15 cellular contexts compared by ENCODE assay signal in genomic region chr17:76686538-76687277, GRCh38. TPM values are rescaled to one million over a fixed set of nuclear protein-coding genes. Genes with fewer than 3 reads are reported as not detected.
DNase-seq lines count a peak whose midpoint lies in the region.
"Had no signal": no experiment of that assay in that cellular context is flagged by ENCODE, and none has a peak within 500 bp of the region (broad histone marks: within the 10 kb centered on the region; RNA-seq: fewer than 3 reads in every experiment).

No MANE protein-coding gene starts in this region.

- H3K4me1 ChIP-seq in BLaER1: peaks cover 92% of the 10 kb centered on the region
- H3K4me1 ChIP-seq: HAP-1 had no signal

- H3K9me3 ChIP-seq in BLaER1: no peaks in the 10 kb centered on the region
- H3K9me3 ChIP-seq: HAP-1 had no signal

- DNase-seq in islet precursor cell (peak; percentile 73), renal cortical epithelial cell (ENCODE audit: low read depth) (peak; percentile 35), DMS153 (lab: John Stamatoyannopoulos, UW) (no peak), T1000 (lab: John Stamatoyannopoulos, UW) (no peak), AML-193 (lab: John Stamatoyannopoulos, UW) (no peak)
- no peak for DNase-seq in stimulated activated CD4-positive, alpha-beta T cell treated with anti-CD3 and anti-CD28 coated beads, Interleukin-2, amount 100 ng/mL, for 24 hours
- DNase-seq: activated CD4-positive, alpha-beta T cell treated with anti-CD3 and anti-CD28 coated beads for 1 hour; activated T-cell treated with anti-CD3 and anti-CD28 coated beads, Interleukin-2, amount 50 U/mL, for 24 hours; amniotic stem cell; naive thymus-derived CD4-positive, alpha-beta T cell; PC-3; trophoblast cell had no signal

- H3K27ac ChIP-seq in BLaER1 (no peak overlapping the region), angular gyrus (ENCODE audit: low read depth, low read length) (peak overlapping the region; percentile 10)

- peaks cover 15% of the 10 kb centered on the region; the same call in 1 of the 2 replicates for H3K36me3 ChIP-seq in BLaER1

- H3K4me3 ChIP-seq in BLaER1: no peak overlapping the region
- H3K4me3 ChIP-seq: HAP-1 had no signal

- H4K20me1 ChIP-seq in BLaER1: peaks cover 28% of the 10 kb centered on the region

- H3K4me2 ChIP-seq in BLaER1: peak overlapping the region; percentile 90

- H3K9ac ChIP-seq in BLaER1: 0 out of 2 replicates have a peak overlapping the region, but pooled peaks have one; percentile 53

- no peaks in the 10 kb centered on the region for H3K27me3 ChIP-seq in BLaER1

RNA-seq across cellular contexts. Expression of gene MXRA7, which starts 24.1 kb away (rescaled TPM):
- 152 and 286 TPM in 2 replicates for total RNA-seq in renal cortical epithelial cell

RNA-seq across cellular contexts. Expression of gene JMJD6, which starts 39.7 kb away (rescaled TPM):
- 18.2 and 18.4 TPM in 2 replicates for total RNA-seq in renal cortical epithelial cell

RNA-seq across cellular contexts. Expression of gene METTL23, which starts 39.9 kb away (rescaled TPM):
- total RNA-seq in renal cortical epithelial cell: 27.0 and 31.6 TPM in 2 replicates

RNA-seq across cellular contexts. Expression of gene ST6GALNAC1, which starts 43.2 kb away (rescaled TPM):
- total RNA-seq in renal cortical epithelial cell: 0.52 TPM in 1 of 2 replicates, not detected in the other

RNA-seq across cellular contexts. Expression of gene SRSF2, which starts 50.4 kb away (rescaled TPM):
- total RNA-seq in renal cortical epithelial cell: 121 and 147 TPM in 2 replicates

Comparison
In these comparisons a context has a peak if more than half of its experiments do, and no peak if none do; other contexts are left out.
1. DNase-seq: peak in islet precursor cell (single experiment) and renal cortical epithelial cell (single experiment); none in stimulated activated CD4-positive, alpha-beta T cell treated with anti-CD3 and anti-CD28 coated beads, Interleukin-2, amount 100 ng/mL, for 24 hours (0 of 2), DMS153 (single experiment), T1000 (single experiment) and AML-193 (0 of 2).